In genomic region chr2:102664439-102665042, GRCh38 we compare ENCODE assay signal across 8 cellular contexts. TPM values are rescaled to one million over a fixed set of nuclear protein-coding genes. Genes with fewer than 3 reads are reported as not detected.
DNase-seq lines count a peak whose midpoint lies in the region; ATAC-seq and TF ChIP-seq lines count a peak whose summit lies in the region.

No MANE protein-coding gene starts in this region.

- no peaks in the 10 kb centered on the region for H3K27me3 Mint-ChIP-seq in activated naive CD4-positive, alpha-beta T cell treated with anti-CD3 and anti-CD28 coated beads, Interleukin-2, amount 10 ng/mL, durations not matched to agents 7 days and 5 days

- H3K4me1 Mint-ChIP-seq in activated naive CD4-positive, alpha-beta T cell treated with anti-CD3 and anti-CD28 coated beads, Interleukin-2, amount 10 ng/mL, durations not matched to agents 7 days and 5 days = peaks cover 23% of the 10 kb centered on the region

- peak; percentile 37 for DNase-seq in activated naive CD4-positive, alpha-beta T cell treated with anti-CD3 and anti-CD28 coated beads, Interleukin-2, amount 10 ng/mL, durations not matched to agents 7 days and 5 days
- DNase-seq in stimulated activated CD4-positive, alpha-beta T cell treated with anti-CD3 and anti-CD28 coated beads, Interleukin-15, amount 100 ng/mL, for 24 hours = peak; percentile 71
- DNase-seq in aorta (no peak), right atrium auricular region (ENCODE audit: low spot score) (no peak), MG63 (no peak), tibial artery (no peak)

- ATAC-seq in GM18858 (IDR thresholded peaks at IDR 0.05; ENCODE audit: unreplicated experiment) = peak; percentile 84
- ATAC-seq in HG03378 (IDR thresholded peaks at IDR 0.05; ENCODE audit: unreplicated experiment) = peak; percentile 90
- no peak for ATAC-seq in aorta (ENCODE audit: low FRiP score)

- no peaks in the 10 kb centered on the region for H3K9me3 ChIP-seq in aorta (ENCODE audit: control insufficient read depth, low read length)
- H3K9me3 ChIP-seq in right atrium auricular region = no peaks in the 10 kb centered on the region
- no peaks in the 10 kb centered on the region for H3K9me3 ChIP-seq in MG63
- H3K9me3 ChIP-seq in tibial artery = no peaks in the 10 kb centered on the region

- CTCF ChIA-PET in activated naive CD4-positive, alpha-beta T cell treated with anti-CD3 and anti-CD28 coated beads, Interleukin-2, amount 10 ng/mL, durations not matched to agents 7 days and 5 days (lab: Charles Lee) = interaction anchor here (1.2 kb wide), 1 partner anchor 9 kb away, joined by 3 read pairs; no protein-coding TSS in a partner anchor

- intact Hi-C loops in aorta (cut with DNase I) (no loop called here), tibial artery (cut with DNase I; ENCODE audit: low total_unique reads) (no loop called here)

- no peaks in the 10 kb centered on the region for H3K27me3 ChIP-seq in aorta (ENCODE audit: control insufficient read depth in 1 of 2, insufficient read depth in 2 of 2, low read length in 1 of 2)
- H3K27me3 ChIP-seq in right atrium auricular region = no peaks in the 10 kb centered on the region
- no peaks in the 10 kb centered on the region for H3K27me3 ChIP-seq in MG63
- no peaks in the 10 kb centered on the region for H3K27me3 ChIP-seq in tibial artery

- H3K27ac Mint-ChIP-seq in activated naive CD4-positive, alpha-beta T cell treated with anti-CD3 and anti-CD28 coated beads, Interleukin-2, amount 10 ng/mL, durations not matched to agents 7 days and 5 days = no peak overlapping the region

- H3K36me3 Mint-ChIP-seq in activated naive CD4-positive, alpha-beta T cell treated with anti-CD3 and anti-CD28 coated beads, Interleukin-2, amount 10 ng/mL, durations not matched to agents 7 days and 5 days = no peaks in the 10 kb centered on the region

- 64 to 73% methylated on average over 2 of the region's 2 CpGs for WGBS in aorta, 2 donors

- H3K4me3 ChIP-seq in aorta (ENCODE audit: low read length in 2 of 2) (no peak overlapping the region), right atrium auricular region (no peak overlapping the region), MG63 (no peak overlapping the region), tibial artery (no peak overlapping the region)

- H3K9me3 Mint-ChIP-seq in activated naive CD4-positive, alpha-beta T cell treated with anti-CD3 and anti-CD28 coated beads, Interleukin-2, amount 10 ng/mL, durations not matched to agents 7 days and 5 days = peaks cover 2% of the 10 kb centered on the region

- H3K27ac ChIP-seq in aorta (ENCODE audit: low read depth in 1 of 2, low read length in 2 of 2) (no peak overlapping the region), right atrium auricular region (no peak overlapping the region), tibial artery (no peak overlapping the region)

- H3K4me3 Mint-ChIP-seq in activated naive CD4-positive, alpha-beta T cell treated with anti-CD3 and anti-CD28 coated beads, Interleukin-2, amount 10 ng/mL, durations not matched to agents 7 days and 5 days = no peak overlapping the region

- TF ChIP-seq CTCF in right atrium auricular region (IDR thresholded peaks at IDR 0.05) (no peak), tibial artery (IDR thresholded peaks at IDR 0.05) (no peak)

- no peaks in the 10 kb centered on the region for H3K4me1 ChIP-seq in aorta (ENCODE audit: control insufficient read depth in 1 of 2, insufficient read depth in 2 of 2, low read length in 2 of 2)
- H3K4me1 ChIP-seq in right atrium auricular region = no peaks in the 10 kb centered on the region
- H3K4me1 ChIP-seq in tibial artery = no peaks in the 10 kb centered on the region

- H3K36me3 ChIP-seq in aorta (ENCODE audit: control insufficient read depth in 1 of 2, insufficient read depth in 2 of 2, low read length in 1 of 2) (no peaks in the 10 kb centered on the region), right atrium auricular region (no peaks in the 10 kb centered on the region), MG63 (no peaks in the 10 kb centered on the region), tibial artery (no peaks in the 10 kb centered on the region)

RNA-seq across cellular contexts. Expression of gene SLC9A2, which starts 45.2 kb away (rescaled TPM):
- total RNA-seq in aorta (not detected), right atrium auricular region (under 1 TPM in 1 of 2 donors, not detected in 1; 0.22 TPM)
- polyA plus RNA-seq in aorta = under 1 TPM in 1 of 2 donors, not detected in 1; 0.88 TPM
- not detected in 2 replicates for total RNA-seq in MG63 (2014; rRNA removed; shearing (Covaris generic); ENCODE audit: low replicate concordance)

Comparison
In these comparisons a context has a peak if more than half of its experiments do, and no peak if none do; other contexts are left out.
1. DNase-seq: peak in activated naive CD4-positive, alpha-beta T cell treated with anti-CD3 and anti-CD28 coated beads, Interleukin-2, amount 10 ng/mL, durations not matched to agents 7 days and 5 days (single experiment) and stimulated activated CD4-positive, alpha-beta T cell treated with anti-CD3 and anti-CD28 coated beads, Interleukin-15, amount 100 ng/mL, for 24 hours (single experiment); none in aorta (0 of 2), right atrium auricular region (single experiment), MG63 (single experiment) and tibial artery (0 of 2).